Comparison of ENCODE assay signal across 8 cellular contexts in genomic region chr3:114746502-114746901, GRCh38.
DNase-seq lines count a peak whose midpoint lies in the region; ATAC-seq and TF ChIP-seq lines count a peak whose summit lies in the region.

No MANE protein-coding gene starts in this region.

- peak; percentile 14 for DNase-seq in DMS53 treated with DMSO at 0.1 percent for 48 hours (lab: John Stamatoyannopoulos, UW; ENCODE audit: unreplicated experiment)
- no peak for DNase-seq in colonic mucosa
- DNase-seq in ovary = no peak
- no peak for DNase-seq in DMS79 (lab: John Stamatoyannopoulos, UW)
- DNase-seq in NCI-H1092 (lab: John Stamatoyannopoulos, UW) = no peak
- DNase-seq in NCI-H524 treated with DMSO at 0.1 percent for 48 hours (lab: John Stamatoyannopoulos, UW) = no peak

- H3K27ac ChIP-seq in colonic mucosa (peak overlapping the region; percentile 59), ovary (peak overlapping the region; percentile 22 to 79)

- no peak overlapping the region for H3K4me3 ChIP-seq in colonic mucosa
- H3K4me3 ChIP-seq in ovary = peak overlapping the region; percentile 13

- WGBS in ovary, 3 donors = 5 to 15% (median 8%) methylated on average over 3 of the region's 3 CpGs

- H3K27me3 ChIP-seq in colonic mucosa (no peaks in the 10 kb centered on the region), ovary (no peaks in the 10 kb centered on the region)

- no peak for TF ChIP-seq CTCF in colonic mucosa (IDR thresholded peaks at IDR 0.05)
- TF ChIP-seq CTCF in ovary (IDR thresholded peaks at IDR 0.05) = no peak

- TF ChIP-seq EP300 in ovary (IDR thresholded peaks at IDR 0.05) = no peak

- intact Hi-C loops in colonic mucosa (cut with DNase I) (no loop called here), ovary (cut with DNase I) (no loop called here)

- H3K9ac ChIP-seq in colonic mucosa (ENCODE audit: low read depth in 2 of 2, low read length in 2 of 2) = peak overlapping the region in 1 of 2 donors; percentile 28

- no peaks in the 10 kb centered on the region for H3K4me1 ChIP-seq in colonic mucosa
- peaks cover 3% of the 10 kb centered on the region for H3K4me1 ChIP-seq in ovary (ENCODE audit: insufficient read depth)

- peak; percentile 61 for ATAC-seq in HG02798 (IDR thresholded peaks at IDR 0.05; ENCODE audit: poor library complexity, unreplicated experiment)
- ATAC-seq in GM19467 (IDR thresholded peaks at IDR 0.05; ENCODE audit: unreplicated experiment) = no peak

- no peaks in the 10 kb centered on the region for H3K36me3 ChIP-seq in colonic mucosa
- no peaks in the 10 kb centered on the region for H3K36me3 ChIP-seq in ovary

- TF ChIP-seq POLR2A in ovary (IDR thresholded peaks at IDR 0.05) = no peak

- H3K9me3 ChIP-seq in colonic mucosa (no peaks in the 10 kb centered on the region), ovary (no peaks in the 10 kb centered on the region)
